In genomic region chr2:75030218-75031009, GRCh38 we compare ENCODE assay signal across 16 cellular contexts.
DNase-seq lines count a peak whose midpoint lies in the region; ATAC-seq and TF ChIP-seq lines count a peak whose summit lies in the region.
"Had no signal": no experiment of that assay in that cellular context is flagged by ENCODE, and none has a peak within 500 bp of the region (broad histone marks: within the 10 kb centered on the region; RNA-seq: fewer than 3 reads in every experiment).

No MANE protein-coding gene starts in this region.

- intact Hi-C loops in IMR-90 (cut with micrococcal nuclease) (no loop called here), vagina (cut with DNase I) (no loop called here)

- H3K36me3 ChIP-seq in IMR-90 (ENCODE audit: control insufficient read depth, insufficient read depth, low read length), result no peaks in the 10 kb centered on the region
- no peaks in the 10 kb centered on the region for H3K36me3 ChIP-seq in vagina
- H3K36me3 ChIP-seq in GM23248 (ENCODE audit: low read depth), result no peaks in the 10 kb centered on the region
- H3K36me3 ChIP-seq in CD8-positive, alpha-beta memory T cell (ENCODE audit: insufficient read depth, low read length), result no peaks in the 10 kb centered on the region
- H3K36me3 ChIP-seq: Peyer's patch had no signal

- no peaks in the 10 kb centered on the region for H3F3A ChIP-seq in GM23248 (ENCODE audit: insufficient read depth)

- no peak overlapping the region for H3K4me3 Mint-ChIP-seq in activated T-cell treated with anti-CD3 and anti-CD28 coated beads, Interleukin-2, amount 50 U/mL, for 72 hours
- H3K4me3 Mint-ChIP-seq in CD8-positive, alpha-beta memory T cell, result no peak overlapping the region
- H3K4me3 Mint-ChIP-seq: B cell had no signal

- no peak overlapping the region for H2BK5ac ChIP-seq in IMR-90 (ENCODE audit: low read depth, low read length, poor library complexity, severe bottlenecking)

- 67% methylated on average over 1 of the region's 3 CpGs; no CpG with 5 or more reads in 1 of the 2 experiments for whole genome bisulfite sequencing in IMR-90 (ENCODE audit: extremely low coverage in 2 of 2, insufficient read length in 1 of 2), 2 experiments
- WGBS in GM23248 (ENCODE audit: low coverage in 1 of 2, low lambda C conversion rate in 2 of 2, missing lambda C conversion rate in 2 of 2), 2 experiments, result 67 to 69% methylated on average over 3 of the region's 3 CpGs

- H2AFZ ChIP-seq in IMR-90 (replicated peaks; ENCODE audit: low read length, poor library complexity), result no peak overlapping the region
- no peak overlapping the region for H2AFZ ChIP-seq in GM23248

- no peak overlapping the region for H3K18ac ChIP-seq in IMR-90 (ENCODE audit: low read depth, low read length)

- H3K9ac ChIP-seq in IMR-90 (ENCODE audit: low read depth, low read length) (no peak overlapping the region), GM23248 (no peak overlapping the region)

- peaks cover 9% of the 10 kb centered on the region for H3K4me1 Mint-ChIP-seq in activated T-cell treated with anti-CD3 and anti-CD28 coated beads, Interleukin-2, amount 50 U/mL, for 72 hours (ENCODE audit: low read depth)
- no peaks in the 10 kb centered on the region for H3K4me1 Mint-ChIP-seq in CD8-positive, alpha-beta memory T cell
- H3K4me1 Mint-ChIP-seq: B cell had no signal

- no peak overlapping the region for H4K8ac ChIP-seq in IMR-90 (ENCODE audit: low read depth in 2 of 2, low read length in 2 of 2)

- H3K79me1 ChIP-seq in IMR-90 (ENCODE audit: low read depth in 1 of 2, low read length in 2 of 2), result no peaks in the 10 kb centered on the region

- H2BK15ac ChIP-seq in IMR-90 (ENCODE audit: low read depth, low read length), result no peak overlapping the region

- TF ChIP-seq CTCF in IMR-90 (conservative IDR thresholded peaks at IDR 0.05; ENCODE audit: low read depth, low read length) (no peak), vagina (IDR thresholded peaks at IDR 0.05) (no peak)

- H3K9me3 Mint-ChIP-seq in activated T-cell treated with anti-CD3 and anti-CD28 coated beads, Interleukin-2, amount 50 U/mL, for 72 hours, result no peaks in the 10 kb centered on the region
- no peaks in the 10 kb centered on the region for H3K9me3 Mint-ChIP-seq in CD8-positive, alpha-beta memory T cell

- DNase-seq in activated T-cell treated with anti-CD3 and anti-CD28 coated beads, Interleukin-2, amount 50 U/mL, for 72 hours, result peak in 1 of 2 donors; percentile 4
- no peak for DNase-seq in activated T-cell treated with anti-CD3 and anti-CD28 coated beads, Interleukin-2, amount 50 U/mL, for 48 hours
- DNase-seq in IMR-90 (no peak), kidney tubule cell (ENCODE audit: low spot score) (peak; percentile 13), vagina (ENCODE audit: extremely low spot score in 2 of 2) (peak; percentile 34 to 58), GM23248 (no peak), 8988T (no peak)
- no peak for DNase-seq in CD8-positive, alpha-beta memory T cell
- DNase-seq: Caco-2; GDM1; HCEC 1CT; NCI-H1105 treated with DMSO at 0.1 percent for 48 hours; NCI-H1694 treated with DMSO at 0.1 percent for 48 hours; NK-92 treated with Interleukin-12 subunit alpha and Interleukin-12 subunit beta, amount 100 ng/mL, for 24 hours; Peyer's patch had no signal

- no peak overlapping the region for H2AK5ac ChIP-seq in IMR-90 (ENCODE audit: low read depth, low read length)

- H3K4me1 ChIP-seq in IMR-90 (ENCODE audit: control insufficient read depth, insufficient read depth, low read length) (peaks cover 5% of the 10 kb centered on the region), vagina (no peaks in the 10 kb centered on the region), GM23248 (ENCODE audit: insufficient read depth) (no peaks in the 10 kb centered on the region)
- H3K4me1 ChIP-seq in CD8-positive, alpha-beta memory T cell (ENCODE audit: insufficient read depth, low read length), result no peaks in the 10 kb centered on the region
- H3K4me1 ChIP-seq: Peyer's patch had no signal

- dilution Hi-C loops in IMR-90 (cut with HindIII; ENCODE audit: low sequenced_read_pairs, unreplicated experiment), result no loop called here

- no peak overlapping the region for H3K56ac ChIP-seq in IMR-90 (ENCODE audit: extremely low read depth, insufficient read depth, low read length)

- H3K79me2 ChIP-seq in GM23248 (ENCODE audit: insufficient read depth), result no peaks in the 10 kb centered on the region

- in situ Hi-C loops in IMR-90 (cut with MboI; ENCODE audit: low sequenced_read_pairs), result no loop called here
- in situ Hi-C loops in GM23248 (cut with MboI), result no loop called here

- no peak overlapping the region for H2BK20ac ChIP-seq in IMR-90 (ENCODE audit: low read depth, low read length)

- H3K9me1 ChIP-seq in IMR-90 (ENCODE audit: insufficient read depth, low read length), result no peaks in the 10 kb centered on the region

- H4K20me1 ChIP-seq in IMR-90 (ENCODE audit: insufficient read depth, low read length) (no peaks in the 10 kb centered on the region), GM23248 (ENCODE audit: insufficient read depth) (no peaks in the 10 kb centered on the region)

- no peak overlapping the region for H3K23ac ChIP-seq in IMR-90 (ENCODE audit: low read depth, low read length)

- no peaks in the 10 kb centered on the region for H3K36me3 Mint-ChIP-seq in activated T-cell treated with anti-CD3 and anti-CD28 coated beads, Interleukin-2, amount 50 U/mL, for 72 hours (ENCODE audit: insufficient read depth in 2 of 2)
- peaks cover 0 to 8% (median 0%) of the 10 kb centered on the region in 3 donors for H3K36me3 Mint-ChIP-seq in CD8-positive, alpha-beta memory T cell

- no peak for TF ChIP-seq RAD21 in IMR-90 (IDR thresholded peaks at IDR 0.05; ENCODE audit: low read length)

- POLR2A ChIA-PET in IMR-90 (lab: Charles Lee; ENCODE audit: unreplicated experiment), result no interaction called here
- POLR2A ChIA-PET in CD8-positive, alpha-beta memory T cell (lab: Charles Lee), result no interaction called here

- no peak overlapping the region for H4K91ac ChIP-seq in IMR-90 (ENCODE audit: insufficient read depth, low read depth, low read length)

- no peak overlapping the region for H3K27ac ChIP-seq in IMR-90 (ENCODE audit: insufficient read depth, low read length)
- no peak overlapping the region for H3K27ac ChIP-seq in vagina
- H3K27ac ChIP-seq in GM23248, result no peak overlapping the region
- no peak overlapping the region for H3K27ac ChIP-seq in CD8-positive, alpha-beta memory T cell (ENCODE audit: low read depth, low read length)
- H3K27ac ChIP-seq: Peyer's patch had no signal

- H3K4me3 ChIP-seq in IMR-90 (ENCODE audit: insufficient read depth, low read depth, low read length), result no peak overlapping the region
- H3K4me3 ChIP-seq in vagina, result no peak overlapping the region
- H3K4me3 ChIP-seq in GM23248, result no peak overlapping the region
- H3K4me3 ChIP-seq in CD8-positive, alpha-beta memory T cell (ENCODE audit: low read length), result no peak overlapping the region
- H3K4me3 ChIP-seq: Peyer's patch had no signal

- H3K9me3 ChIP-seq in IMR-90 (ENCODE audit: control insufficient read depth, insufficient read depth, low read length) (no peaks in the 10 kb centered on the region), vagina (no peaks in the 10 kb centered on the region), GM23248 (ENCODE audit: low read depth) (no peaks in the 10 kb centered on the region)
- H3K9me3 ChIP-seq in CD8-positive, alpha-beta memory T cell (ENCODE audit: low read length), result no peaks in the 10 kb centered on the region
- H3K9me3 ChIP-seq: Caco-2, Peyer's patch had no signal

- H3K27ac Mint-ChIP-seq in activated T-cell treated with anti-CD3 and anti-CD28 coated beads, Interleukin-2, amount 50 U/mL, for 72 hours, result no peak overlapping the region
- H3K27ac Mint-ChIP-seq in CD8-positive, alpha-beta memory T cell, result peak overlapping the region in 2 of 8 donors; percentile 11 to 83
- H3K27ac Mint-ChIP-seq: B cell had no signal

- no peak overlapping the region for H2BK120ac ChIP-seq in IMR-90 (ENCODE audit: low read depth, low read length)

- no peaks in the 10 kb centered on the region for H3K9me2 ChIP-seq in GM23248 (ENCODE audit: insufficient read depth)

- 0 out of 2 replicates have a peak overlapping the region, but pooled peaks have one; percentile 29 for H3K14ac ChIP-seq in IMR-90 (replicated peaks; ENCODE audit: low read depth, low read length)

- H3K27me3 ChIP-seq in IMR-90 (ENCODE audit: control insufficient read depth, insufficient read depth, low read length), result no peaks in the 10 kb centered on the region
- H3K27me3 ChIP-seq in vagina, result no peaks in the 10 kb centered on the region
- H3K27me3 ChIP-seq in GM23248 (replicated peaks; ENCODE audit: insufficient read depth), result no peaks in the 10 kb centered on the region
- no peaks in the 10 kb centered on the region for H3K27me3 ChIP-seq in CD8-positive, alpha-beta memory T cell (ENCODE audit: insufficient read depth, low read length, poor library complexity, severe bottlenecking)
- H3K27me3 ChIP-seq: Peyer's patch had no signal

- H3K4ac ChIP-seq in IMR-90 (ENCODE audit: low read depth, low read length), result no peak overlapping the region; the same call in 1 of the 2 replicates

- no peak overlapping the region for H2AK9ac ChIP-seq in IMR-90 (replicated peaks; ENCODE audit: low read depth, low read length, poor library complexity)

- CTCF ChIA-PET in IMR-90 (lab: Yijun Ruan, JAX), result interaction anchor here (0.6 to 1.0 kb wide), 2 partner anchors 35 to 395 kb away, joined by 3 read pairs; no protein-coding TSS in a partner anchor
- CTCF ChIA-PET in CD8-positive, alpha-beta memory T cell (lab: Charles Lee), result no interaction called here

- ATAC-seq in activated T-cell treated with anti-CD3 and anti-CD28 coated beads, Interleukin-2, amount 50 U/mL, for 72 hours (replicated peaks in 1 of 2), result peak; percentile 57 to 60
- no peak for ATAC-seq in IMR-90 (ENCODE audit: low read depth)

- TF ChIP-seq POLR2A in IMR-90 (IDR thresholded peaks at IDR 0.05; ENCODE audit: low read depth, low read length) (no peak), vagina (IDR thresholded peaks at IDR 0.05) (no peak)

- H3K4me2 ChIP-seq in IMR-90 (ENCODE audit: low read depth, low read length) (no peak overlapping the region), GM23248 (ENCODE audit: unreplicated experiment) (no peak overlapping the region)

- no TSS peak for BruUV-seq in IMR-90 (replicated peaks; lab: Mats Ljungman, UMichigan)

- no peaks in the 10 kb centered on the region for H3K27me3 Mint-ChIP-seq in activated T-cell treated with anti-CD3 and anti-CD28 coated beads, Interleukin-2, amount 50 U/mL, for 72 hours (ENCODE audit: low read depth)
- H3K27me3 Mint-ChIP-seq in CD8-positive, alpha-beta memory T cell, result no peaks in the 10 kb centered on the region
- H3K27me3 Mint-ChIP-seq: B cell had no signal

- no peak overlapping the region for H4K5ac ChIP-seq in IMR-90 (ENCODE audit: low read depth, low read length)

TF ChIP-seq in IMR-90, 13 proteins besides CTCF, POLR2A, EP300 and RAD21:
- TF ChIP-seq MAZ (IDR thresholded peaks at IDR 0.05; ENCODE audit: borderline replicate concordance, low read depth, low read length), result no peak

Comparison
In these comparisons a context has a peak if more than half of its experiments do, and no peak if none do; other contexts are left out.
1. DNase-seq: peak in kidney tubule cell (single experiment) and vagina (2 of 2); none in activated T-cell treated with anti-CD3 and anti-CD28 coated beads, Interleukin-2, amount 50 U/mL, for 48 hours (0 of 2), IMR-90 (single experiment), GM23248 (single experiment), CD8-positive, alpha-beta memory T cell (0 of 5) and 8988T (single experiment).